ENCODE assay signal across 9 cellular contexts in the genomic region with DNA sequence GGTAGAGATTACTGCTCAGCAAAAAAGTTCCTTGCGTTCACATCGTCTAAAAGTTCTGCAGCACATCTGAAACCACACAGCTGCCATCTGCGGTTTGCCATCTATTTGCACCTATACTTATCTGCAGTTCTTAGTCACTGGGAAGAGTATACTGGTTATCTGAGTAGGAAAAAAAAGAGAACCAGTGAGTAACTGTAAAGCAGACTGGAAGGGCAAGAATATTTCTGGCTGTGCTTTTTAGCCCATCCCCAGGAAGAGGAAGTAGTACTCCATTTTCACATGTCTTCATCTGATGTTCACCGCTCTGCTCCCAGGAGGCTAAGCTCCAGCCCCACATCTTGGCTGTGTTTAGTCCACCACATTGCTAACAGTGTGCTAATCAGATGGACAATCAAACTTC. TPM values are rescaled to one million over a fixed set of nuclear protein-coding genes. Genes with fewer than 3 reads are reported as not detected.
DNase-seq lines count a peak whose midpoint lies in the region; ATAC-seq, FAIRE-seq and TF ChIP-seq lines count a peak whose summit lies in the region.
"Had no signal": no experiment of that assay in that cellular context is flagged by ENCODE, and none has a peak within 500 bp of the region (broad histone marks: within the 10 kb centered on the region; RNA-seq: fewer than 3 reads in every experiment).

No MANE protein-coding gene starts in this region.

- no peaks in the 10 kb centered on the region for H3K9me3 ChIP-seq in MG63

- FAIRE-seq in GM12892 (lab: Jason Lieb, UNC) = peak; percentile 83

- peak; percentile 68 for ATAC-seq in HG02610 (IDR thresholded peaks at IDR 0.05; ENCODE audit: unreplicated experiment)
- no peak for ATAC-seq in HG03354 (IDR thresholded peaks at IDR 0.05; ENCODE audit: poor library complexity, severe bottlenecking, unreplicated experiment)

- no peaks in the 10 kb centered on the region for H3K27me3 ChIP-seq in MG63

- H3K4me3 ChIP-seq in fibroblast of the aortic adventitia (ENCODE audit: low read depth, low read length) = no peak overlapping the region
- H3K4me3 ChIP-seq in MG63 = no peak overlapping the region

- no peak for TF ChIP-seq CTCF in fibroblast of the aortic adventitia (IDR thresholded peaks at IDR 0.05; ENCODE audit: insufficient read depth, low read length)

- TF ChIP-seq POLR2A in GM12892 (IDR thresholded peaks at IDR 0.05; ENCODE audit: low read depth, low read length) = no peak

- DNase-seq in GM12892 (ENCODE audit: insufficient read length) (no peak), NOMO-1 treated with DMSO at 0.1 percent for 48 hours (lab: John Stamatoyannopoulos, UW; ENCODE audit: unreplicated experiment) (peak; percentile 73), fibroblast of the aortic adventitia (ENCODE audit: low read depth) (peak; percentile 48), MG63 (no peak), NCI-H2081 treated with DMSO at 0.1 percent for 48 hours (lab: John Stamatoyannopoulos, UW) (no peak), NCI-H748 (lab: John Stamatoyannopoulos, UW; ENCODE audit: unreplicated experiment) (no peak)
- DNase-seq: substantia nigra had no signal

- no peaks in the 10 kb centered on the region for H3K36me3 ChIP-seq in MG63

RNA-seq across cellular contexts. Expression of gene EFNB2, which starts 35.6 kb away (rescaled TPM):
- polyA plus RNA-seq in GM12892 (2012; ENCODE audit: missing spikeins) = 0.23 TPM
- 3.4 and 5.5 TPM in 2 replicates for total RNA-seq in fibroblast of the aortic adventitia (ENCODE audit: low replicate concordance)
- 2.3 and 3.6 TPM in 2 replicates for total RNA-seq in MG63 (2014; rRNA removed; shearing (Covaris generic); ENCODE audit: low replicate concordance)

Comparison
In these comparisons a context has a peak if more than half of its experiments do, and no peak if none do; other contexts are left out.
1. DNase-seq: peak in NOMO-1 treated with DMSO at 0.1 percent for 48 hours (single experiment) and fibroblast of the aortic adventitia (single experiment); none in GM12892 (single experiment), MG63 (single experiment), NCI-H2081 treated with DMSO at 0.1 percent for 48 hours (single experiment) and NCI-H748 (single experiment).